In the genomic region with DNA sequence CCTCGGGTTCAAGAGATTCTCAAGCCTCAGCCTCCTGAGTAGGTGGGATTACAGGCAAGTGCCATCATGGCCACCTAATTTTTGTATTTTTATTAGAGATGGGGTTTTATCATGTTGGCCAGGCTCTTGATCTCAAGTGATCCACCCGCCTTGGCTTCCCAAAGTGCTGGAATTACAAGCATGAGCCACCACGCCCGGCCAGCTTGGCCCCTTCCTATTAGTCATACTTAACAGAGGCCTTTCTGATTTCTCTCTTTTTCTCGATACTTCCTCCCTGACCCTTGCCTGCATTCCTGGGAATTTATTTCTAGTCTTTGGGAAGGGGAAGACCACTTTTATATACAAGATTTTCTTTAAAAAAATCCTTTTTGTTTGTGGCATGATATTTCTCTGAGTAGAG, we compare ENCODE assay signal across 17 cellular contexts. TPM values are rescaled to one million over a fixed set of nuclear protein-coding genes. Genes with fewer than 3 reads are reported as not detected.
DNase-seq lines count a peak whose midpoint lies in the region; ATAC-seq, FAIRE-seq and TF ChIP-seq lines count a peak whose summit lies in the region.
"Had no signal": no experiment of that assay in that cellular context is flagged by ENCODE, and none has a peak within 500 bp of the region (broad histone marks: within the 10 kb centered on the region; RNA-seq: fewer than 3 reads in every experiment).

No MANE protein-coding gene starts in this region.

- H3K4me3 ChIP-seq in bronchial epithelial cell (ENCODE audit: low read depth, low read length): no peak overlapping the region
- H3K4me3 ChIP-seq in mesenchymal stem cell (ENCODE audit: insufficient read depth in 1 of 2, low read depth in 1 of 2, low read length in 2 of 2): no peak overlapping the region
- H3K4me3 ChIP-seq in stomach: no peak overlapping the region
- H3K4me3 ChIP-seq: sigmoid colon had no signal

- no peak for TF ChIP-seq EP300 in stomach (IDR thresholded peaks at IDR 0.05)

- peak overlapping the region in 1 of 2 experiments; percentile 52 for H3K18ac ChIP-seq in mesenchymal stem cell (ENCODE audit: low read depth in 1 of 2, low read length in 2 of 2)

- no peak overlapping the region for H2BK15ac ChIP-seq in mesenchymal stem cell (ENCODE audit: low read depth, poor library complexity, severe bottlenecking)

- H2AK5ac ChIP-seq in mesenchymal stem cell (ENCODE audit: low read length, severe bottlenecking): no peak overlapping the region

- H3K4ac ChIP-seq in mesenchymal stem cell (ENCODE audit: low read depth in 1 of 2, low read length in 2 of 2): no peak overlapping the region

- no peak overlapping the region for H3K4me2 ChIP-seq in mesenchymal stem cell (ENCODE audit: low read length, poor library complexity, severe bottlenecking)
- H3K4me2 ChIP-seq: SK-N-SH had no signal

- H3K4me1 ChIP-seq in mesenchymal stem cell (ENCODE audit: control insufficient read depth, insufficient read depth, low read depth, low read length) (peaks cover 7% of the 10 kb centered on the region), stomach (no peaks in the 10 kb centered on the region)
- H3K4me1 ChIP-seq: sigmoid colon had no signal

- DNase-seq in Daoy (ENCODE audit: low read depth) (peak; percentile 20), M059J (ENCODE audit: low read depth) (peak; percentile 39), bronchial epithelial cell (ENCODE audit: low read depth) (peak; percentile 48), mesenchymal stem cell (peak; percentile 41), retina (no peak), stomach (no peak)
- no peak for DNase-seq in activated naive CD4-positive, alpha-beta T cell treated with anti-CD3 and anti-CD28 coated beads, Interleukin-2, amount 50 U/mL, for 16 hours
- DNase-seq: activated CD8-positive, alpha-beta T cell treated with anti-CD3 and anti-CD28 coated beads for 36 hours; amygdala; NCI-H2227 treated with DMSO at 0.1 percent for 48 hours; sigmoid colon; SK-N-SH had no signal

- 43% methylated on average over 2 of the region's 5 CpGs for WGBS in mesenchymal stem cell
- WGBS in stomach, 5 donors: 57 to 78% (median 70%) methylated on average over 5 of the region's 5 CpGs

- ATAC-seq in GM21529 (IDR thresholded peaks at IDR 0.05; ENCODE audit: unreplicated experiment): no peak
- ATAC-seq: activated CD8-positive, alpha-beta T cell treated with anti-CD3 and anti-CD28 coated beads for 36 hours; activated T-helper 17 cell treated with anti-CD3 and anti-CD28 coated beads, Interleukin-2, amount 50 U/mL, for 72 hours; stimulated activated effector memory CD8-positive, alpha-beta T cell treated with anti-CD3 and anti-CD28 coated beads, Interleukin-12 subunit alpha, Interleukin-12 subunit beta, amount 100 ng/mL, for 72 hours had no signal

- H3K23ac ChIP-seq in mesenchymal stem cell (ENCODE audit: low read length in 2 of 2): no peak overlapping the region

- H2BK120ac ChIP-seq in mesenchymal stem cell (ENCODE audit: low read depth, low read length): no peak overlapping the region

- no peak for TF ChIP-seq POLR2A in stomach (IDR thresholded peaks at IDR 0.05)

- no peak overlapping the region for H4K91ac ChIP-seq in mesenchymal stem cell (ENCODE audit: low read length)

- intact Hi-C loops in stomach (cut with DNase I; ENCODE audit: low total_unique reads): loop anchor here (5.0 kb wide), 1 partner anchor 223 kb away; no protein-coding TSS in a partner anchor

- no peak overlapping the region for H2BK12ac ChIP-seq in mesenchymal stem cell (ENCODE audit: low read length in 2 of 2)

- no peak for FAIRE-seq in bronchial epithelial cell (lab: Jason Lieb, UNC)
- FAIRE-seq: H1 had no signal

- H3K9me3 ChIP-seq in mesenchymal stem cell (ENCODE audit: control insufficient read depth, low read length): no peaks in the 10 kb centered on the region
- no peaks in the 10 kb centered on the region for H3K9me3 ChIP-seq in stomach
- H3K9me3 ChIP-seq: neutrophil, sigmoid colon, SK-N-SH had no signal

- H3K9ac ChIP-seq in mesenchymal stem cell (ENCODE audit: low read length): peak overlapping the region; percentile 20
- H3K9ac ChIP-seq: SK-N-SH had no signal

- H2AFZ ChIP-seq in mesenchymal stem cell (ENCODE audit: low read depth, low read length): no peak overlapping the region

- TF ChIP-seq CTCF in bronchial epithelial cell (IDR thresholded peaks at IDR 0.05; ENCODE audit: insufficient read depth, low read length, severe bottlenecking) (no peak), stomach (IDR thresholded peaks at IDR 0.05) (no peak)

- H3K27ac ChIP-seq in mesenchymal stem cell (ENCODE audit: low read length, poor library complexity, severe bottlenecking) (peak overlapping the region; percentile 59), stomach (no peak overlapping the region)
- H3K27ac ChIP-seq: neutrophil, sigmoid colon had no signal

- H2BK5ac ChIP-seq in mesenchymal stem cell (ENCODE audit: low read depth, low read length, poor library complexity, severe bottlenecking): no peak overlapping the region

- H3K36me3 ChIP-seq in bronchial epithelial cell (ENCODE audit: control insufficient read depth, insufficient read depth, low read length): no peaks in the 10 kb centered on the region
- H3K36me3 ChIP-seq in mesenchymal stem cell (ENCODE audit: control insufficient read depth in 1 of 2, insufficient read depth in 2 of 2, low read depth in 1 of 2, low read length in 2 of 2): no peaks in the 10 kb centered on the region
- no peaks in the 10 kb centered on the region for H3K36me3 ChIP-seq in stomach
- H3K36me3 ChIP-seq: neutrophil, sigmoid colon had no signal

- H3K79me1 ChIP-seq in mesenchymal stem cell (replicated peaks; ENCODE audit: low read length, poor library complexity, severe bottlenecking): no peaks in the 10 kb centered on the region

- H3K27me3 ChIP-seq in bronchial epithelial cell (ENCODE audit: control insufficient read depth, insufficient read depth, low read length) (no peaks in the 10 kb centered on the region), mesenchymal stem cell (ENCODE audit: control insufficient read depth in 1 of 2, insufficient read depth in 1 of 2, low read length in 2 of 2) (no peaks in the 10 kb centered on the region), stomach (no peaks in the 10 kb centered on the region)
- H3K27me3 ChIP-seq: neutrophil, sigmoid colon had no signal

- no peak overlapping the region for H4K8ac ChIP-seq in mesenchymal stem cell (ENCODE audit: low read length)

- no peak overlapping the region for H3K14ac ChIP-seq in mesenchymal stem cell (ENCODE audit: low read length in 2 of 2)

RNA-seq across cellular contexts. Expression of a gene that starts 31.8 kb away (rescaled TPM):
- 0.29 TPM in 1 of 2 replicates, not detected in the other for total RNA-seq in Daoy (2014; rRNA removed; shearing (Covaris generic))
- not detected in 2 replicates for total RNA-seq in M059J (2014; rRNA removed; shearing (Covaris generic))
- total RNA-seq in bronchial epithelial cell: 0.26 and 0.53 TPM in 2 replicates
- 0.01 TPM for polyA plus RNA-seq in mesenchymal stem cell (2013, experiment 1 of 2)
- polyA plus RNA-seq in mesenchymal stem cell (2013, experiment 2 of 2): 0.03 TPM
- 10 to 100 TPM in 1 of 5 donors, 1 to 10 TPM in 1, under 1 TPM in 2, not detected in 1; under 0.01 to 15.4 (median 1.4) TPM for total RNA-seq in stomach
- polyA plus RNA-seq in stomach: 1 to 10 TPM in 1 of 3 donors, under 1 TPM in 2; 0.48 to 1.5 (median 0.50) TPM
- polyA plus RNA-seq: SK-N-SH had no signal

RNA-seq across cellular contexts. Expression of a gene that starts 50.4 kb away (rescaled TPM):
- not detected in 2 replicates for total RNA-seq in Daoy (2014; rRNA removed; shearing (Covaris generic))
- not detected in 2 replicates for total RNA-seq in M059J (2014; rRNA removed; shearing (Covaris generic))
- total RNA-seq in bronchial epithelial cell: not detected in 2 replicates
- polyA plus RNA-seq in mesenchymal stem cell (2013, experiment 1 of 2): 0.06 TPM
- 0.05 TPM for polyA plus RNA-seq in mesenchymal stem cell (2013, experiment 2 of 2)
- total RNA-seq in stomach: 10 to 100 TPM in 2 of 5 donors, 1 to 10 TPM in 1, not detected in 2; 2.0 to 17.4 (median 12.9) TPM
- 1 to 10 TPM in 2 of 3 donors, under 1 TPM in 1; 0.50 to 2.4 (median 2.0) TPM for polyA plus RNA-seq in stomach
- total RNA-seq: H1 had no signal
- polyA plus RNA-seq: H1, SK-N-SH had no signal

Comparison
In these comparisons a context has a peak if more than half of its experiments do, and no peak if none do; other contexts are left out.
1. DNase-seq: peak in Daoy (single experiment), M059J (single experiment), bronchial epithelial cell (single experiment) and mesenchymal stem cell (single experiment); none in retina (single experiment), stomach (single experiment) and activated naive CD4-positive, alpha-beta T cell treated with anti-CD3 and anti-CD28 coated beads, Interleukin-2, amount 50 U/mL, for 16 hours (single experiment).